ENCODE assay signal across 27 cellular contexts in genomic region chr16:86317617-86318021, GRCh38.
DNase-seq lines count a peak whose midpoint lies in the region; ATAC-seq, FAIRE-seq and TF ChIP-seq lines count a peak whose summit lies in the region.
"Had no signal": no experiment of that assay in that cellular context is flagged by ENCODE, and none has a peak within 500 bp of the region (broad histone marks: within the 10 kb centered on the region; RNA-seq: fewer than 3 reads in every experiment).

No MANE protein-coding gene starts in this region.

- H3K4me1 Mint-ChIP-seq in activated CD4-positive, alpha-beta T cell treated with anti-CD3 and anti-CD28 coated beads for 36 hours = no peaks in the 10 kb centered on the region
- H3K4me1 Mint-ChIP-seq in CD4-positive, alpha-beta T cell (ENCODE audit: low read depth) = no peaks in the 10 kb centered on the region
- H3K4me1 Mint-ChIP-seq in Calu3 (ENCODE audit: low read depth, unreplicated experiment) = no peaks in the 10 kb centered on the region
- H3K4me1 Mint-ChIP-seq: CD4-positive, CD25-positive, alpha-beta regulatory T cell; memory B cell had no signal

- H2BK15ac ChIP-seq in H1 (ENCODE audit: low read length) = no peak overlapping the region

- H3K79me1 ChIP-seq in H1 (ENCODE audit: low read depth, low read length) = no peaks in the 10 kb centered on the region

- H3K27me3 ChIP-seq in CD4-positive, alpha-beta T cell (ENCODE audit: control insufficient read depth, insufficient read depth, low read length) = peaks cover 4% of the 10 kb centered on the region
- H3K27me3 ChIP-seq in H1 (replicated peaks in 1 of 4; ENCODE audit: control insufficient read depth in 3 of 4, extremely low read depth in 1 of 4, insufficient read depth in 3 of 4, low read length in 3 of 4) = no peaks in the 10 kb centered on the region; a peak in 1 of 7 replicates
- H3K27me3 ChIP-seq in sigmoid colon = no peaks in the 10 kb centered on the region
- H3K27me3 ChIP-seq in thyroid gland = no peaks in the 10 kb centered on the region

- H2AK5ac ChIP-seq in H1 (ENCODE audit: low read depth, low read length) = no peak overlapping the region

- BruUV-seq in Calu3 (replicated peaks; lab: Mats Ljungman, UMichigan) = no TSS peak

- H3K79me2 ChIP-seq in H1 (ENCODE audit: control insufficient read depth in 1 of 2, insufficient read depth in 2 of 2, low read length in 2 of 2) = no peaks in the 10 kb centered on the region

- POLR2A ChIA-PET in activated CD4-positive, alpha-beta T cell treated with anti-CD3 and anti-CD28 coated beads for 36 hours (lab: Charles Lee) = no interaction called here
- POLR2A ChIA-PET in CD4-positive, alpha-beta T cell (lab: Charles Lee) = interaction anchor here (0.5 kb wide), 1 partner anchor 528 kb away, joined by 3 read pairs; no protein-coding TSS in a partner anchor
- POLR2A ChIA-PET in H1 (lab: Charles Lee; ENCODE audit: partially characterized antibody) = interaction anchor here (0.6 kb wide), 2 partner anchors 97 to 203 kb away, joined by 3 read pairs; no protein-coding TSS in a partner anchor

- no peak overlapping the region for H4K8ac ChIP-seq in H1 (ENCODE audit: extremely low read depth, insufficient read depth, low read length)

- H3K36me3 ChIP-seq in H1 (ENCODE audit: control insufficient read depth in 2 of 4, insufficient read depth in 4 of 4, low read length in 3 of 4) (no peaks in the 10 kb centered on the region), sigmoid colon (no peaks in the 10 kb centered on the region), thyroid gland (no peaks in the 10 kb centered on the region)
- H3K36me3 ChIP-seq: adrenal gland, brain microvascular endothelial cell had no signal

- no peak overlapping the region for H2BK12ac ChIP-seq in H1 (ENCODE audit: low read depth, low read length)

- no peak overlapping the region for H3K27ac ChIP-seq in CD4-positive, alpha-beta T cell (ENCODE audit: low read depth, low read length)
- H3K27ac ChIP-seq in H1 (ENCODE audit: low read depth, low read length) = no peak overlapping the region; the same call in 1 of the 2 replicates
- H3K27ac ChIP-seq in sigmoid colon = no peak overlapping the region
- H3K27ac ChIP-seq in thyroid gland = no peak overlapping the region
- H3K27ac ChIP-seq: 22Rv1, adrenal gland, brain microvascular endothelial cell, SK-N-MC, skin epidermis had no signal

- no peaks in the 10 kb centered on the region for H3K36me3 Mint-ChIP-seq in activated CD4-positive, alpha-beta T cell treated with anti-CD3 and anti-CD28 coated beads for 36 hours (ENCODE audit: low read depth)
- H3K36me3 Mint-ChIP-seq in CD4-positive, alpha-beta T cell (ENCODE audit: low read depth) = no peaks in the 10 kb centered on the region
- no peaks in the 10 kb centered on the region for H3K36me3 Mint-ChIP-seq in Calu3 (ENCODE audit: insufficient read depth, unreplicated experiment)
- H3K36me3 Mint-ChIP-seq: CD4-positive, CD25-positive, alpha-beta regulatory T cell; memory B cell had no signal

- CTCF ChIA-PET in activated CD4-positive, alpha-beta T cell treated with anti-CD3 and anti-CD28 coated beads for 36 hours (lab: Charles Lee) = no interaction called here
- CTCF ChIA-PET in CD4-positive, alpha-beta T cell (lab: Charles Lee) = no interaction called here
- CTCF ChIA-PET in H1 (lab: Charles Lee; ENCODE audit: partially characterized antibody) (interaction anchor here (0.7 to 2.0 kb wide), 8 partner anchors 8 to 246 kb away, joined by 3 to 6 read pairs (median 4); no protein-coding TSS in a partner anchor), Calu3 (lab: Charles Lee) (interaction anchor here (0.6 kb wide), 1 partner anchor 10 kb away, joined by 3 read pairs; no protein-coding TSS in a partner anchor)

- H3K9me3 Mint-ChIP-seq in activated CD4-positive, alpha-beta T cell treated with anti-CD3 and anti-CD28 coated beads for 36 hours (ENCODE audit: low read depth) = no peaks in the 10 kb centered on the region
- H3K9me3 Mint-ChIP-seq in CD4-positive, alpha-beta T cell = no peaks in the 10 kb centered on the region
- no peaks in the 10 kb centered on the region for H3K9me3 Mint-ChIP-seq in Calu3 (ENCODE audit: low read depth, unreplicated experiment)
- H3K9me3 Mint-ChIP-seq: CD4-positive, CD25-positive, alpha-beta regulatory T cell; memory B cell had no signal

- 87% methylated on average over 13 of the region's 13 CpGs; no CpG with 5 or more reads in 1 of the 2 experiments for WGBS in H1 (ENCODE audit: extremely low coverage in 1 of 2, insufficient coverage in 1 of 2, insufficient read length in 1 of 2, insufficient replicate concordance in 2 of 2, low coverage in 1 of 2, low lambda C conversion rate in 2 of 2, missing lambda C conversion rate in 1 of 2), 2 experiments
- 55 to 69% methylated on average over 13 of the region's 13 CpGs for WGBS in sigmoid colon, 2 donors
- 70% methylated on average over 10 to 13 of the region's 13 CpGs for WGBS in thyroid gland, 2 donors

- no peak overlapping the region for H3K4me2 ChIP-seq in H1 (ENCODE audit: insufficient read depth in 1 of 2, low read depth in 2 of 2, low read length in 2 of 2)

- no peak overlapping the region for H2BK5ac ChIP-seq in H1 (ENCODE audit: low read depth, low read length)

- intact Hi-C loops in activated CD4-positive, alpha-beta T cell treated with anti-CD3 and anti-CD28 coated beads for 36 hours (cut with DNase I, micrococcal nuclease) = no loop called here
- intact Hi-C loops in CD4-positive, alpha-beta T cell (cut with DNase I, micrococcal nuclease) = no loop called here
- intact Hi-C loops in sigmoid colon (cut with DNase I) (no loop called here), thyroid gland (cut with DNase I) (no loop called here), Calu3 (cut with micrococcal nuclease; ENCODE audit: unreplicated experiment) (no loop called here)

- peaks cover 2% of the 10 kb centered on the region for H3K27me3 Mint-ChIP-seq in activated CD4-positive, alpha-beta T cell treated with anti-CD3 and anti-CD28 coated beads for 36 hours
- peaks cover 12% of the 10 kb centered on the region for H3K27me3 Mint-ChIP-seq in CD4-positive, alpha-beta T cell
- peaks cover 72% of the 10 kb centered on the region for H3K27me3 Mint-ChIP-seq in Calu3 (ENCODE audit: unreplicated experiment)
- H3K27me3 Mint-ChIP-seq: CD4-positive, CD25-positive, alpha-beta regulatory T cell had no signal

- no peak overlapping the region for H3K18ac ChIP-seq in H1 (ENCODE audit: extremely low read depth, low read length)

- TF ChIP-seq POLR2A in H1 (IDR thresholded peaks at IDR 0.05; ENCODE audit: control extremely low read depth in 1 of 2, low read depth in 2 of 2, low read length in 2 of 2) (no peak), sigmoid colon (IDR thresholded peaks at IDR 0.05) (no peak), thyroid gland (IDR thresholded peaks at IDR 0.05) (no peak)

- peak; percentile 16 for DNase-seq in activated CD4-positive, alpha-beta T cell treated with anti-CD3 and anti-CD28 coated beads for 36 hours
- no peak for DNase-seq in activated CD4-positive, alpha-beta T cell treated with anti-CD3 and anti-CD28 coated beads for 48 hours
- DNase-seq in CD4-positive, alpha-beta T cell = no peak
- DNase-seq in H1 (ENCODE audit: low read depth in 1 of 2, low spot score in 2 of 2) (no peak), sigmoid colon (peak; percentile 58), thyroid gland (no peak), HTR-8/SVneo (ENCODE audit: insufficient read length, low spot score) (no peak), Calu3 (no peak)
- DNase-seq: activated CD4-positive, alpha-beta T cell treated with anti-CD3 and anti-CD28 coated beads for 4 hours; activated CD8-positive, alpha-beta memory T cell treated with anti-CD3 and anti-CD28 coated beads, Interleukin-2, amount 50 U/mL, for 4 hours; activated gamma-delta T cell; adrenal gland; brain microvascular endothelial cell; EL; hippocampal formation; NCI-H446 treated with DMSO at 0.1 percent for 48 hours; occipital lobe; stimulated activated CD4-positive, alpha-beta T cell treated with anti-CD3 and anti-CD28 coated beads, Interleukin-1b, Interleukin-23, amount 100 ng/mL, for 48 hours; stimulated activated CD8-positive, alpha-beta memory T cell treated with anti-CD3 and anti-CD28 coated beads, Interleukin-4, amount 100 ng/mL, for 48 hours had no signal

- no peak overlapping the region for H3K9ac ChIP-seq in H1 (replicated peaks in 1 of 4; ENCODE audit: extremely low read depth in 1 of 4, low read depth in 3 of 4, low read length in 3 of 4)

- H3K4me3 Mint-ChIP-seq in activated CD4-positive, alpha-beta T cell treated with anti-CD3 and anti-CD28 coated beads for 36 hours = no peak overlapping the region
- no peak overlapping the region for H3K4me3 Mint-ChIP-seq in CD4-positive, alpha-beta T cell
- H3K4me3 Mint-ChIP-seq in Calu3 (ENCODE audit: low read depth, unreplicated experiment) = no peak overlapping the region
- H3K4me3 Mint-ChIP-seq: CD4-positive, CD25-positive, alpha-beta regulatory T cell; memory B cell had no signal

- TF ChIP-seq RAD21 in H1 (IDR thresholded peaks at IDR 0.05 in 1 of 2, conservative IDR thresholded peaks at IDR 0.05 in 1 of 2; ENCODE audit: low read depth in 2 of 2, low read length in 2 of 2) = no peak

- H3K4me3 ChIP-seq in H1 (ENCODE audit: extremely low read depth in 1 of 4, insufficient read depth in 2 of 4, low read depth in 3 of 4, low read length in 4 of 4) (no peak overlapping the region), sigmoid colon (no peak overlapping the region), thyroid gland (replicated peaks in 1 of 3) (no peak overlapping the region)
- H3K4me3 ChIP-seq: adrenal gland, GM12878, SK-N-MC, skin epidermis had no signal

- no peak overlapping the region for H3K23ac ChIP-seq in H1 (ENCODE audit: insufficient read length)

- no peak overlapping the region for H3K4ac ChIP-seq in H1 (replicated peaks; ENCODE audit: insufficient read length, low read depth, low read length)

- no peaks in the 10 kb centered on the region for H3K9me3 ChIP-seq in CD4-positive, alpha-beta T cell (ENCODE audit: control insufficient read depth, low read length)
- H3K9me3 ChIP-seq in H1 (ENCODE audit: insufficient read depth in 2 of 2, low read depth in 1 of 2, low read length in 1 of 2) (no peaks in the 10 kb centered on the region), sigmoid colon (no peaks in the 10 kb centered on the region), thyroid gland (no peaks in the 10 kb centered on the region)
- H3K9me3 ChIP-seq: adrenal gland had no signal

- H3K56ac ChIP-seq in H1 (replicated peaks; ENCODE audit: insufficient read length, low read depth, low read length) = no peak overlapping the region

- peak overlapping the region; percentile 83 for H2AFZ ChIP-seq in H1 (ENCODE audit: low read length)

- TF ChIP-seq EP300 in H1 (IDR thresholded peaks at IDR 0.05; ENCODE audit: borderline replicate concordance in 1 of 2, low read depth in 2 of 2, low read length in 2 of 2) (no peak), sigmoid colon (IDR thresholded peaks at IDR 0.05) (no peak)

- H2BK120ac ChIP-seq in H1 (replicated peaks; ENCODE audit: low read depth, low read length) = no peak overlapping the region

- H2BK20ac ChIP-seq in H1 (ENCODE audit: low read length) = no peak overlapping the region

- H3K27ac Mint-ChIP-seq in activated CD4-positive, alpha-beta T cell treated with anti-CD3 and anti-CD28 coated beads for 36 hours = no peak overlapping the region
- H3K27ac Mint-ChIP-seq in CD4-positive, alpha-beta T cell = no peak overlapping the region
- H3K27ac Mint-ChIP-seq in Calu3 (ENCODE audit: unreplicated experiment) = no peak overlapping the region
- H3K27ac Mint-ChIP-seq: memory B cell had no signal

- ATAC-seq in activated CD4-positive, alpha-beta T cell treated with anti-CD3 and anti-CD28 coated beads for 36 hours = peak; percentile 18
- peak; percentile 34 for ATAC-seq in CD4-positive, alpha-beta T cell (ENCODE audit: poor library complexity)
- ATAC-seq: GM12878, left lobe of liver had no signal

- no peak overlapping the region for H4K5ac ChIP-seq in H1 (ENCODE audit: insufficient read length, low read depth, low read length)

- TF ChIP-seq CTCF in CD4-positive, alpha-beta T cell (IDR thresholded peaks at IDR 0.05) = no peak
- TF ChIP-seq CTCF in H1 (IDR thresholded peaks at IDR 0.05; ENCODE audit: control extremely low read depth in 1 of 3, insufficient read depth in 1 of 3, low read depth in 1 of 3, low read length in 3 of 3) (no peak), sigmoid colon (IDR thresholded peaks at IDR 0.05) (no peak), thyroid gland (IDR thresholded peaks at IDR 0.05) (no peak), Calu3 (IDR thresholded peaks at IDR 0.05; ENCODE audit: unreplicated experiment) (no peak)

- no peak overlapping the region for H3K14ac ChIP-seq in H1 (ENCODE audit: insufficient read length)

- FAIRE-seq in H1 (lab: Jason Lieb, UNC) = no peak
- FAIRE-seq in HTR-8/SVneo (lab: Jason Lieb, UNC) = no peak
- FAIRE-seq: endothelial cell of umbilical vein, GM12878 had no signal

- no peaks in the 10 kb centered on the region for H3K23me2 ChIP-seq in H1 (ENCODE audit: low read depth, low read length)

- no peak overlapping the region for H4K91ac ChIP-seq in H1 (replicated peaks; ENCODE audit: insufficient read length, low read length)

- peaks cover 0 to 3% of the 10 kb centered on the region in 2 experiments for H4K20me1 ChIP-seq in H1 (replicated peaks in 1 of 2; ENCODE audit: control insufficient read depth in 1 of 2, insufficient read depth in 2 of 2, low read length in 2 of 2)

- no peaks in the 10 kb centered on the region; a peak in 1 of 7 replicates for H3K4me1 ChIP-seq in H1 (replicated peaks in 1 of 4; ENCODE audit: control insufficient read depth in 3 of 4, insufficient read depth in 4 of 4, low read length in 3 of 4)
- no peaks in the 10 kb centered on the region for H3K4me1 ChIP-seq in sigmoid colon
- H3K4me1 ChIP-seq in thyroid gland = no peaks in the 10 kb centered on the region
- H3K4me1 ChIP-seq: adrenal gland had no signal

Comparison
In these comparisons a context has a peak if more than half of its experiments do, and no peak if none do; other contexts are left out.
1. DNase-seq: peak in activated CD4-positive, alpha-beta T cell treated with anti-CD3 and anti-CD28 coated beads for 36 hours (single experiment) and sigmoid colon (single experiment); none in activated CD4-positive, alpha-beta T cell treated with anti-CD3 and anti-CD28 coated beads for 48 hours (single experiment), CD4-positive, alpha-beta T cell (0 of 10), H1 (0 of 2), thyroid gland (0 of 2), HTR-8/SVneo (single experiment) and Calu3 (single experiment).
2. CTCF ChIA-PET loops: an anchor here in H1 (0.7 to 2.0 kb wide) and Calu3 (0.6 kb wide); none called in activated CD4-positive, alpha-beta T cell treated with anti-CD3 and anti-CD28 coated beads for 36 hours and CD4-positive, alpha-beta T cell.